In the genomic region with DNA sequence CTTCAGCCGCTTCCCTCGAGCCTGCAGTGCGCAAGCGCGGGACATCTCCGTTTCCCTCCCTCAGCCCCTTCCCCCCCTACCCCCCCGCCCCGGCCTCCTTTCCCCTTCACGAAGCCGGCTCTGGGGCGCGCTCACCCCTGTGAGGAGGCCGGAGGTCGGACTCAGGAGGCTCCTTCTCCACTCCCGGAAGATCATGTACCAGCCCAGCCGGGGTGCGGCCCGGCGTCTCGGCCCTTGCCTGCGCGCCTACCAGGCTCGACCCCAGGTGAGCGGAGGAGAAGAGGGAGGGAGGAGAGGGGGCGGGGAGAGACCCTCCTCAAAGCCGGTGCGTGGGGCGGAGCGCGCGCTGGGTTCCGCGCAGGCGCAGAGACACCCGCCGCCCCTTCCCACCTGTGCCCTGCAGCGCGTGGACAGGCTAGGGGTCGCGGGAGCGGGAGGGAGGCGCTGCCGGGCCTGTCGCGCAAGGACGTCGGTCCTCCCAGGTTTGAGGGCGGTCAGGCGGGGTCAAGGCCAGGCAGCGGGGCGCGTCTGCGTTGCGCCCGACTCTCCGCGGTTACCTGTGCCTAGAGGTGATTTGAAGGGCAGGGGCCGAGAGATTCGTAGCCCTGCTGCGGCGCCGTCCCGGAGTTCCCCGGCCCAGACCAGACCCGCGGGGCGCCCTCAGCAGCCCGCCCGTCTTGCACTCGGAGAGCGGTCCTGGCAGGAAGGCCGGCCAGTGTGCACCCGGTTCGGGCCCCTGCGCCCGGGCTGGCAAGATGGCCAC, we compare ENCODE assay signal across 1 cellular context.
A peak's percentile ranks its signal among the peaks of the same experiment; 100 is the strongest.
TF ChIP-seq lines count a peak whose summit lies in the region.

A gene with protein sequence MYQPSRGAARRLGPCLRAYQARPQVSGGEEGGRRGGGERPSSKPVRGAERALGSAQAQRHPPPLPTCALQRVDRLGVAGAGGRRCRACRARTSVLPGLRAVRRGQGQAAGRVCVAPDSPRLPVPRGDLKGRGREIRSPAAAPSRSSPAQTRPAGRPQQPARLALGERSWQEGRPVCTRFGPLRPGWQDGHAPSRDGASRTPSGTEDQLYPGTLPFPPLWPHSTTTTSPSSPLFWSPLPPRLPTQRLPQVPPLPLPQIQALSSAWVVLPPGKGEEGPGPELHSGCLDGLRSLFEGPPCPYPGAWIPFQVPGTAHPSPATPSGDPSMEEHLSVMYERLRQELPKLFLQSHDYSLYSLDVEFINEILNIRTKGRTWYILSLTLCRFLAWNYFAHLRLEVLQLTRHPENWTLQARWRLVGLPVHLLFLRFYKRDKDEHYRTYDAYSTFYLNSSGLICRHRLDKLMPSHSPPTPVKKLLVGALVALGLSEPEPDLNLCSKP (plus strand): TSS at position 95 of the 763 bp plus-strand sequence. CDS start 99 bp downstream, at position 194.

TF ChIP-seq in K562, 482 proteins besides CTCF, POLR2A, EP300 and RAD21 (continued from another document and continues in another):
- TF ChIP-seq, protein P1, sequence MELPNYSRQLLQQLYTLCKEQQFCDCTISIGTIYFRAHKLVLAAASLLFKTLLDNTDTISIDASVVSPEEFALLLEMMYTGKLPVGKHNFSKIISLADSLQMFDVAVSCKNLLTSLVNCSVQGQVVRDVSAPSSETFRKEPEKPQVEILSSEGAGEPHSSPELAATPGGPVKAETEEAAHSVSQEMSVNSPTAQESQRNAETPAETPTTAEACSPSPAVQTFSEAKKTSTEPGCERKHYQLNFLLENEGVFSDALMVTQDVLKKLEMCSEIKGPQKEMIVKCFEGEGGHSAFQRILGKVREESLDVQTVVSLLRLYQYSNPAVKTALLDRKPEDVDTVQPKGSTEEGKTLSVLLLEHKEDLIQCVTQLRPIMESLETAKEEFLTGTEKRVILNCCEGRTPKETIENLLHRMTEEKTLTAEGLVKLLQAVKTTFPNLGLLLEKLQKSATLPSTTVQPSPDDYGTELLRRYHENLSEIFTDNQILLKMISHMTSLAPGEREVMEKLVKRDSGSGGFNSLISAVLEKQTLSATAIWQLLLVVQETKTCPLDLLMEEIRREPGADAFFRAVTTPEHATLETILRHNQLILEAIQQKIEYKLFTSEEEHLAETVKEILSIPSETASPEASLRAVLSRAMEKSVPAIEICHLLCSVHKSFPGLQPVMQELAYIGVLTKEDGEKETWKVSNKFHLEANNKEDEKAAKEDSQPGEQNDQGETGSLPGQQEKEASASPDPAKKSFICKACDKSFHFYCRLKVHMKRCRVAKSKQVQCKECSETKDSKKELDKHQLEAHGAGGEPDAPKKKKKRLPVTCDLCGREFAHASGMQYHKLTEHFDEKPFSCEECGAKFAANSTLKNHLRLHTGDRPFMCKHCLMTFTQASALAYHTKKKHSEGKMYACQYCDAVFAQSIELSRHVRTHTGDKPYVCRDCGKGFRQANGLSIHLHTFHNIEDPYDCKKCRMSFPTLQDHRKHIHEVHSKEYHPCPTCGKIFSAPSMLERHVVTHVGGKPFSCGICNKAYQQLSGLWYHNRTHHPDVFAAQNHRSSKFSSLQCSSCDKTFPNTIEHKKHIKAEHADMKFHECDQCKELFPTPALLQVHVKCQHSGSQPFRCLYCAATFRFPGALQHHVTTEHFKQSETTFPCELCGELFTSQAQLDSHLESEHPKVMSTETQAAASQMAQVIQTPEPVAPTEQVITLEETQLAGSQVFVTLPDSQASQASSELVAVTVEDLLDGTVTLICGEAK (IDR thresholded peaks at IDR 0.05) = no peak
- TF ChIP-seq, protein P1 (CRISPR knock-in tag; IDR thresholded peaks at IDR 0.05) = no peak
- TF ChIP-seq ZNF3 (CRISPR knock-in tag; IDR thresholded peaks at IDR 0.05) = no peak
- TF ChIP-seq FOS (IDR thresholded peaks at IDR 0.05; ENCODE audit: extremely low read depth, insufficient read length) = no peak
- no peak for TF ChIP-seq MBD2 (IDR thresholded peaks at IDR 0.05; ENCODE audit: borderline replicate concordance, low read depth)
- peak; percentile 61; the same call in 1 of the 2 replicates for TF ChIP-seq E2F3 (CRISPR knock-in tag; IDR thresholded peaks at IDR 0.05)
- TF ChIP-seq GABPA (tag; conservative IDR thresholded peaks at IDR 0.05; ENCODE audit: low read depth) = no peak; the same call in 1 of the 2 replicates
- no peak for TF ChIP-seq ID3 (CRISPR knock-in tag; IDR thresholded peaks at IDR 0.05)
- TF ChIP-seq ID3 (tag; IDR thresholded peaks at IDR 0.05) = peak; percentile 54; the same call in 1 of the 2 replicates
- no peak for TF ChIP-seq ZNF41 (CRISPR knock-in tag; conservative IDR thresholded peaks at IDR 0.05)
- TF ChIP-seq NR3C1 (CRISPR knock-in tag; IDR thresholded peaks at IDR 0.05) = no peak
- TF ChIP-seq, protein P2, sequence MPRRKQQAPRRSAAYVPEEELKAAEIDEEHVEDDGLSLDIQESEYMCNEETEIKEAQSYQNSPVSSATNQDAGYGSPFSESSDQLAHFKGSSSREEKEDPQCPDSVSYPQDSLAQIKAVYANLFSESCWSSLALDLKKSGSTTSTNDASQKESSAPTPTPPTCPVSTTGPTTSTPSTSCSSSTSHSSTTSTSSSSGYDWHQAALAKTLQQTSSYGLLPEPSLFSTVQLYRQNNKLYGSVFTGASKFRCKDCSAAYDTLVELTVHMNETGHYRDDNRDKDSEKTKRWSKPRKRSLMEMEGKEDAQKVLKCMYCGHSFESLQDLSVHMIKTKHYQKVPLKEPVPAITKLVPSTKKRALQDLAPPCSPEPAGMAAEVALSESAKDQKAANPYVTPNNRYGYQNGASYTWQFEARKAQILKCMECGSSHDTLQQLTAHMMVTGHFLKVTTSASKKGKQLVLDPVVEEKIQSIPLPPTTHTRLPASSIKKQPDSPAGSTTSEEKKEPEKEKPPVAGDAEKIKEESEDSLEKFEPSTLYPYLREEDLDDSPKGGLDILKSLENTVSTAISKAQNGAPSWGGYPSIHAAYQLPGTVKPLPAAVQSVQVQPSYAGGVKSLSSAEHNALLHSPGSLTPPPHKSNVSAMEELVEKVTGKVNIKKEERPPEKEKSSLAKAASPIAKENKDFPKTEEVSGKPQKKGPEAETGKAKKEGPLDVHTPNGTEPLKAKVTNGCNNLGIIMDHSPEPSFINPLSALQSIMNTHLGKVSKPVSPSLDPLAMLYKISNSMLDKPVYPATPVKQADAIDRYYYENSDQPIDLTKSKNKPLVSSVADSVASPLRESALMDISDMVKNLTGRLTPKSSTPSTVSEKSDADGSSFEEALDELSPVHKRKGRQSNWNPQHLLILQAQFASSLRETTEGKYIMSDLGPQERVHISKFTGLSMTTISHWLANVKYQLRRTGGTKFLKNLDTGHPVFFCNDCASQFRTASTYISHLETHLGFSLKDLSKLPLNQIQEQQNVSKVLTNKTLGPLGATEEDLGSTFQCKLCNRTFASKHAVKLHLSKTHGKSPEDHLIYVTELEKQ (CRISPR knock-in tag; IDR thresholded peaks at IDR 0.05) = no peak
- no peak for TF ChIP-seq PPARD (CRISPR knock-in tag; IDR thresholded peaks at IDR 0.05)
- TF ChIP-seq RBM15 (IDR thresholded peaks at IDR 0.05; ENCODE audit: insufficient read depth, low read length) = no peak
- TF ChIP-seq, protein P3, sequence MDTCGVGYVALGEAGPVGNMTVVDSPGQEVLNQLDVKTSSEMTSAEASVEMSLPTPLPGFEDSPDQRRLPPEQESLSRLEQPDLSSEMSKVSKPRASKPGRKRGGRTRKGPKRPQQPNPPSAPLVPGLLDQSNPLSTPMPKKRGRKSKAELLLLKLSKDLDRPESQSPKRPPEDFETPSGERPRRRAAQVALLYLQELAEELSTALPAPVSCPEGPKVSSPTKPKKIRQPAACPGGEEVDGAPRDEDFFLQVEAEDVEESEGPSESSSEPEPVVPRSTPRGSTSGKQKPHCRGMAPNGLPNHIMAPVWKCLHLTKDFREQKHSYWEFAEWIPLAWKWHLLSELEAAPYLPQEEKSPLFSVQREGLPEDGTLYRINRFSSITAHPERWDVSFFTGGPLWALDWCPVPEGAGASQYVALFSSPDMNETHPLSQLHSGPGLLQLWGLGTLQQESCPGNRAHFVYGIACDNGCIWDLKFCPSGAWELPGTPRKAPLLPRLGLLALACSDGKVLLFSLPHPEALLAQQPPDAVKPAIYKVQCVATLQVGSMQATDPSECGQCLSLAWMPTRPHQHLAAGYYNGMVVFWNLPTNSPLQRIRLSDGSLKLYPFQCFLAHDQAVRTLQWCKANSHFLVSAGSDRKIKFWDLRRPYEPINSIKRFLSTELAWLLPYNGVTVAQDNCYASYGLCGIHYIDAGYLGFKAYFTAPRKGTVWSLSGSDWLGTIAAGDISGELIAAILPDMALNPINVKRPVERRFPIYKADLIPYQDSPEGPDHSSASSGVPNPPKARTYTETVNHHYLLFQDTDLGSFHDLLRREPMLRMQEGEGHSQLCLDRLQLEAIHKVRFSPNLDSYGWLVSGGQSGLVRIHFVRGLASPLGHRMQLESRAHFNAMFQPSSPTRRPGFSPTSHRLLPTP (IDR thresholded peaks at IDR 0.05; ENCODE audit: borderline replicate concordance, extremely low read depth, insufficient read length) = no peak
- no peak for TF ChIP-seq ZNF217 (CRISPR knock-in tag; IDR thresholded peaks at IDR 0.05)
- no peak for TF ChIP-seq PKNOX1 (IDR thresholded peaks at IDR 0.05)
- TF ChIP-seq NFXL1 (CRISPR knock-in tag; IDR thresholded peaks at IDR 0.05) = no peak
- no peak for TF ChIP-seq HMG20A (CRISPR knock-in tag; conservative IDR thresholded peaks at IDR 0.05)
- TF ChIP-seq PHF21A (IDR thresholded peaks at IDR 0.05; ENCODE audit: borderline replicate concordance, low read depth) = no peak; the same call in 1 of the 2 replicates
- TF ChIP-seq THRB (CRISPR knock-in tag; conservative IDR thresholded peaks at IDR 0.05) = no peak
- no peak for TF ChIP-seq XRCC4 (IDR thresholded peaks at IDR 0.05; ENCODE audit: extremely low read depth, insufficient read depth, insufficient read length)
- no peak for TF ChIP-seq POLR3G (IDR thresholded peaks at IDR 0.05; ENCODE audit: extremely low read depth, insufficient read length, insufficient replicate concordance)
- TF ChIP-seq, protein P4, sequence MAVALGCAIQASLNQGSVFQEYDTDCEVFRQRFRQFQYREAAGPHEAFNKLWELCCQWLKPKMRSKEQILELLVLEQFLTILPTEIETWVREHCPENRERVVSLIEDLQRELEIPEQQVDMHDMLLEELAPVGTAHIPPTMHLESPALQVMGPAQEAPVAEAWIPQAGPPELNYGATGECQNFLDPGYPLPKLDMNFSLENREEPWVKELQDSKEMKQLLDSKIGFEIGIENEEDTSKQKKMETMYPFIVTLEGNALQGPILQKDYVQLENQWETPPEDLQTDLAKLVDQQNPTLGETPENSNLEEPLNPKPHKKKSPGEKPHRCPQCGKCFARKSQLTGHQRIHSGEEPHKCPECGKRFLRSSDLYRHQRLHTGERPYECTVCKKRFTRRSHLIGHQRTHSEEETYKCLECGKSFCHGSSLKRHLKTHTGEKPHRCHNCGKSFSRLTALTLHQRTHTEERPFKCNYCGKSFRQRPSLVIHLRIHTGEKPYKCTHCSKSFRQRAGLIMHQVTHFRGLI (CRISPR knock-in tag; IDR thresholded peaks at IDR 0.05) = no peak
- peak; percentile 8 to 64; a peak in 2 of 4 replicates for TF ChIP-seq NONO (IDR thresholded peaks at IDR 0.05; ENCODE audit: low read depth in 2 of 2, low read length in 1 of 2)
